10 cellular contexts compared by ENCODE assay signal in genomic region chr15:50862553-50862952, GRCh38.
"Had no signal": no experiment of that assay in that cellular context is flagged by ENCODE, and none has a peak within 500 bp of the region (broad histone marks: within the 10 kb centered on the region; RNA-seq: fewer than 3 reads in every experiment).

No MANE protein-coding gene starts in this region.

- FAIRE-seq: H54 had no signal

- H3K27ac ChIP-seq: GM23248 had no signal

- H3K36me3 ChIP-seq: HAP-1 had no signal

- H3K9me3 ChIP-seq: HAP-1 had no signal

- ATAC-seq: GM23338, HCT116 had no signal

- H3K4me3 ChIP-seq: GM23248, GM23338, HAP-1 had no signal

- DNase-seq: GM23248, GOT3, H7, H9, HCEC 1CT, HFFc6 had no signal
